ENCODE assay signal across 13 cellular contexts in the genomic region with DNA sequence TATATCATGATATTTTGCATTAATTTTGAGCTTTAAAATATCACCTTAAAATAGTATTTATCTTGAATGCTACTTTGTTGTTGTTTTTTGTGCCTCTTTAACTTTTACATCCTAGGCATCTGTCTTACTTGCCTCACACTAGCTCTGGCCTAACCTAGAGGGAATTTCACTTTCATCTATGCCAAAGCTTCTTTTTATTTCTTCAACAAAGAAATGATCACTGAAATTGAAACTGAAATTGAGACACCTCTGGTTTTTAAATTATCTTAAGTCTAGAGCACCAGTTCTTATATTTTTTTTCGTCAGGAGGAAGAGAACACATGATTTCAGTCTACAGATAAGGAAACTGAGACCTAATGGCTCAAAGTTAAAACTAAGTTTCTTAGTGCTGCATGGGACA. TPM values are rescaled to one million over a fixed set of nuclear protein-coding genes. Genes with fewer than 3 reads are reported as not detected.
DNase-seq lines count a peak whose midpoint lies in the region; ATAC-seq lines count a peak whose summit lies in the region.
"Had no signal": no experiment of that assay in that cellular context is flagged by ENCODE, and none has a peak within 500 bp of the region (broad histone marks: within the 10 kb centered on the region; RNA-seq: fewer than 3 reads in every experiment).

No MANE protein-coding gene starts in this region.

- no peak for DNase-seq in T-helper 2 cell treated with Interferon-gamma antibody and Interleukin-4, amounts not matched to agents 5 μg/mL and 100 μg/mL, for 36 hours (ENCODE audit: low spot score)
- DNase-seq in dermis blood vessel endothelial cell, result no peak
- DNase-seq in activated T-helper 1 cell treated with anti-CD3 and anti-CD28 coated beads, Interleukin-12 subunit alpha, Interleukin-12 subunit beta, Interleukin-2, Interleukin-4 antibody, amounts not matched to agents 30 ng/mL and 10 ng/mL and 1 ng/mL, durations not matched to agents 14 hours and 24 hours and 36 hours (ENCODE audit: low spot score), result no peak
- no peak for DNase-seq in putamen (ENCODE audit: low spot score)
- DNase-seq: amniotic stem cell; effector memory CD4-positive, alpha-beta T cell; hippocampal formation; mesendoderm; MG63 had no signal

- H3K4me1 Mint-ChIP-seq in T-helper 2 cell treated with Interferon-gamma antibody and Interleukin-4, amounts not matched to agents 5 μg/mL and 100 μg/mL, for 36 hours (ENCODE audit: low read depth), result peaks cover 18% of the 10 kb centered on the region
- peaks cover 23% of the 10 kb centered on the region for H3K4me1 Mint-ChIP-seq in activated T-helper 1 cell treated with anti-CD3 and anti-CD28 coated beads, Interleukin-12 subunit alpha, Interleukin-12 subunit beta, Interleukin-2, Interleukin-4 antibody, amounts not matched to agents 30 ng/mL and 10 ng/mL and 1 ng/mL, durations not matched to agents 14 hours and 24 hours and 36 hours (ENCODE audit: low read depth)

- peaks cover 34% of the 10 kb centered on the region for H3K27me3 Mint-ChIP-seq in T-helper 2 cell treated with Interferon-gamma antibody and Interleukin-4, amounts not matched to agents 5 μg/mL and 100 μg/mL, for 36 hours (ENCODE audit: low read depth)
- peaks cover 36% of the 10 kb centered on the region for H3K27me3 Mint-ChIP-seq in activated T-helper 1 cell treated with anti-CD3 and anti-CD28 coated beads, Interleukin-12 subunit alpha, Interleukin-12 subunit beta, Interleukin-2, Interleukin-4 antibody, amounts not matched to agents 30 ng/mL and 10 ng/mL and 1 ng/mL, durations not matched to agents 14 hours and 24 hours and 36 hours (ENCODE audit: insufficient read depth)

- H3K27ac Mint-ChIP-seq in T-helper 2 cell treated with Interferon-gamma antibody and Interleukin-4, amounts not matched to agents 5 μg/mL and 100 μg/mL, for 36 hours, result peak overlapping the region; percentile 8
- H3K27ac Mint-ChIP-seq in activated T-helper 1 cell treated with anti-CD3 and anti-CD28 coated beads, Interleukin-12 subunit alpha, Interleukin-12 subunit beta, Interleukin-2, Interleukin-4 antibody, amounts not matched to agents 30 ng/mL and 10 ng/mL and 1 ng/mL, durations not matched to agents 14 hours and 24 hours and 36 hours, result no peak overlapping the region
- H3K27ac Mint-ChIP-seq: T-helper 1 cell treated with Interleukin-12 subunit alpha and Interleukin-12 subunit beta and Interleukin-4 antibody, amounts not matched to agents 30 μg/mL and 1 μg/mL, for 36 hours had no signal

- ATAC-seq in GM19023 (IDR thresholded peaks at IDR 0.05; ENCODE audit: unreplicated experiment) (peak; percentile 65), GM21528 (IDR thresholded peaks at IDR 0.05; ENCODE audit: low FRiP score, unreplicated experiment) (peak; percentile 86), HG03064 (IDR thresholded peaks at IDR 0.05; ENCODE audit: low read depth, unreplicated experiment) (peak; percentile 97)

- no peak overlapping the region for H3K4me3 Mint-ChIP-seq in T-helper 2 cell treated with Interferon-gamma antibody and Interleukin-4, amounts not matched to agents 5 μg/mL and 100 μg/mL, for 36 hours
- no peak overlapping the region for H3K4me3 Mint-ChIP-seq in activated T-helper 1 cell treated with anti-CD3 and anti-CD28 coated beads, Interleukin-12 subunit alpha, Interleukin-12 subunit beta, Interleukin-2, Interleukin-4 antibody, amounts not matched to agents 30 ng/mL and 10 ng/mL and 1 ng/mL, durations not matched to agents 14 hours and 24 hours and 36 hours
- H3K4me3 Mint-ChIP-seq: T-helper 1 cell treated with Interleukin-12 subunit alpha and Interleukin-12 subunit beta and Interleukin-4 antibody, amounts not matched to agents 30 μg/mL and 1 μg/mL, for 36 hours had no signal

- H3K36me3 Mint-ChIP-seq in T-helper 2 cell treated with Interferon-gamma antibody and Interleukin-4, amounts not matched to agents 5 μg/mL and 100 μg/mL, for 36 hours (ENCODE audit: low read depth), result no peaks in the 10 kb centered on the region
- H3K36me3 Mint-ChIP-seq in activated T-helper 1 cell treated with anti-CD3 and anti-CD28 coated beads, Interleukin-12 subunit alpha, Interleukin-12 subunit beta, Interleukin-2, Interleukin-4 antibody, amounts not matched to agents 30 ng/mL and 10 ng/mL and 1 ng/mL, durations not matched to agents 14 hours and 24 hours and 36 hours (ENCODE audit: low read depth), result no peaks in the 10 kb centered on the region

- intact Hi-C loops in activated T-helper 1 cell treated with anti-CD3 and anti-CD28 coated beads, Interleukin-12 subunit alpha, Interleukin-12 subunit beta, Interleukin-2, Interleukin-4 antibody, amounts not matched to agents 30 ng/mL and 10 ng/mL and 1 ng/mL, durations not matched to agents 14 hours and 24 hours and 36 hours (cut with micrococcal nuclease), result no loop called here

- no peaks in the 10 kb centered on the region for H3K9me3 Mint-ChIP-seq in T-helper 2 cell treated with Interferon-gamma antibody and Interleukin-4, amounts not matched to agents 5 μg/mL and 100 μg/mL, for 36 hours
- no peaks in the 10 kb centered on the region for H3K9me3 Mint-ChIP-seq in activated T-helper 1 cell treated with anti-CD3 and anti-CD28 coated beads, Interleukin-12 subunit alpha, Interleukin-12 subunit beta, Interleukin-2, Interleukin-4 antibody, amounts not matched to agents 30 ng/mL and 10 ng/mL and 1 ng/mL, durations not matched to agents 14 hours and 24 hours and 36 hours
- H3K9me3 Mint-ChIP-seq: T-helper 1 cell treated with Interleukin-12 subunit alpha and Interleukin-12 subunit beta and Interleukin-4 antibody, amounts not matched to agents 30 μg/mL and 1 μg/mL, for 36 hours had no signal

RNA-seq across cellular contexts. Expression of a gene that starts 3.5 kb away (rescaled TPM):
- 0.17 and 2.6 TPM in 2 replicates for total RNA-seq in dermis blood vessel endothelial cell
- not detected in 2 replicates for total RNA-seq in activated T-helper 1 cell treated with anti-CD3 and anti-CD28 coated beads, Interleukin-12 subunit alpha, Interleukin-12 subunit beta, Interleukin-2, Interleukin-4 antibody, amounts not matched to agents 30 ng/mL and 10 ng/mL and 1 ng/mL, durations not matched to agents 14 hours and 24 hours and 36 hours
